ENCODE assay signal across 8 cellular contexts in the genomic region with DNA sequence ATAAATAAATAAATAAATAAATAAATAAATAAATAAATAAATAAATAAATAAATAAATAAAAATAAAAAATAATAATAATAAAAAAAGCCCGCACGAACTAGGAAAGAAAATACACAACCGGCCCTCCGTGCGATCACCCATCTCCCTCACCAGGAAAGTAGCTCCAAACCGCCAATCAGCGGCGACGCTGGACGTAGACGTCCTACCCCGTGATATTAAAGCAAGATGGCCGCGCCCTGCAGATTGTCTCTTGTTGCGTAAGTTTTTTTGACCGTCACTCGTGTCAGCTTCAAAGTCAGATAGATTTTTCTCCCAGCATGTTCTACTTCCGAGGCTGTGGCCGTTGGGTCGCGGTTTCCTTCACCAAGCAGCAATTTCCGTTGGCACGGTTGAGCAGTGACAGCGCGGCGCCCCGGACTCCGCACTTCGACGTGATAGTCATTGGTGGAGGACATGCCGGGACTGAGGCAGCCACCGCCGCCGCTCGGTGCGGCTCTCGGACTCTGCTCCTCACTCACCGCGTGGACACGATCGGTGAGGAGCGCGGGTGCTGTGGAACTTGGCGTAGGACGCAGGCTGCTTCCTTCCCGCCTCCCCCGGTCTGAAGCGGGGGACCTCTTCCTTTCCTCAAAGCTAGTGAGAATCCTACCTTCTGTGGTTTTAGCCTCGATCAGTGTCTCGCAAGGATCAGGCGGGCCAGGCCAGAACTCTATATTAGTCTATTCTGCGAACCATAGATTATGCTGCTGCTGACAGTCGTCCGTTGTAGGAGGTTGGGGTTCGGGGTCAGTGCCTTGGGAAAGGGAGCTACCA. TPM values are rescaled to one million over a fixed set of nuclear protein-coding genes. Genes with fewer than 3 reads are reported as not detected.
DNase-seq lines count a peak whose midpoint lies in the region; ATAC-seq and TF ChIP-seq lines count a peak whose summit lies in the region.

TSS of gene MTO1 (plus strand) at position 201 of the 814 bp plus-strand sequence. CDS start at position 319, 118 bp downstream.

- peaks cover 7% of the 10 kb centered on the region; the same call in 1 of the 2 replicates for H3K36me3 ChIP-seq in GM23338 (ENCODE audit: insufficient read depth)
- H3K36me3 ChIP-seq in RWPE2 (ENCODE audit: low read depth), result peaks cover 32% of the 10 kb centered on the region

- peaks cover 19% of the 10 kb centered on the region for H3K36me3 Mint-ChIP-seq in GM23338 (ENCODE audit: low read depth)
- H3K36me3 Mint-ChIP-seq in activated T-helper 2 cell treated with anti-CD3 and anti-CD28 coated beads, Interferon-gamma antibody, Interleukin-2, Interleukin-4, amounts not matched to agents 10 μg/mL and 5 μg/mL and 100 μg/mL, durations not matched to agents 14 hours and 24 hours and 36 hours (ENCODE audit: low read depth), result peaks cover 22% of the 10 kb centered on the region
- no peaks in the 10 kb centered on the region for H3K36me3 Mint-ChIP-seq in natural killer cell treated with Interleukin-12 subunit alpha and Interleukin-12 subunit beta and Interleukin-15 and Interleukin-18, amount 100 ng/mL, for 72 hours

- peak; percentile 95 for ATAC-seq in GM23338
- ATAC-seq in RWPE2 (ENCODE audit: low read depth), result peak; percentile 96
- ATAC-seq in natural killer cell treated with Interleukin-12 subunit alpha and Interleukin-12 subunit beta and Interleukin-15 and Interleukin-18, amount 100 ng/mL, for 72 hours, result peak; percentile 93 to 96
- peak; percentile 94 for ATAC-seq in stimulated activated naive CD8-positive, alpha-beta T cell treated with anti-CD3 and anti-CD28 coated beads, Interleukin-15, Interleukin-2, amounts not matched to agents 100 U/mL and 50 U/mL, for 24 hours

- H3K27ac Mint-ChIP-seq in GM23338, result peak within 1 kb of the TSS; percentile 97
- H3K27ac Mint-ChIP-seq in activated T-helper 2 cell treated with anti-CD3 and anti-CD28 coated beads, Interferon-gamma antibody, Interleukin-2, Interleukin-4, amounts not matched to agents 10 μg/mL and 5 μg/mL and 100 μg/mL, durations not matched to agents 14 hours and 24 hours and 36 hours, result peak within 1 kb of the TSS; percentile 94
- H3K27ac Mint-ChIP-seq in natural killer cell treated with Interleukin-12 subunit alpha and Interleukin-12 subunit beta and Interleukin-15 and Interleukin-18, amount 100 ng/mL, for 72 hours, result peak within 1 kb of the TSS; percentile 97 to 99

- H3K27me3 Mint-ChIP-seq in GM23338 (ENCODE audit: insufficient read depth, low read depth, poor library complexity), result peaks cover 3% of the 10 kb centered on the region
- no peaks in the 10 kb centered on the region for H3K27me3 Mint-ChIP-seq in activated T-helper 2 cell treated with anti-CD3 and anti-CD28 coated beads, Interferon-gamma antibody, Interleukin-2, Interleukin-4, amounts not matched to agents 10 μg/mL and 5 μg/mL and 100 μg/mL, durations not matched to agents 14 hours and 24 hours and 36 hours (ENCODE audit: low read depth)
- no peaks in the 10 kb centered on the region for H3K27me3 Mint-ChIP-seq in natural killer cell treated with Interleukin-12 subunit alpha and Interleukin-12 subunit beta and Interleukin-15 and Interleukin-18, amount 100 ng/mL, for 72 hours

- no peaks in the 10 kb centered on the region for H4K20me1 ChIP-seq in GM23338 (replicated peaks; ENCODE audit: insufficient read depth)

- peaks cover 3% of the 10 kb centered on the region; the same call in 1 of the 3 replicates for H3K9me3 Mint-ChIP-seq in GM23338
- H3K9me3 Mint-ChIP-seq in activated T-helper 2 cell treated with anti-CD3 and anti-CD28 coated beads, Interferon-gamma antibody, Interleukin-2, Interleukin-4, amounts not matched to agents 10 μg/mL and 5 μg/mL and 100 μg/mL, durations not matched to agents 14 hours and 24 hours and 36 hours, result no peaks in the 10 kb centered on the region
- no peaks in the 10 kb centered on the region for H3K9me3 Mint-ChIP-seq in natural killer cell treated with Interleukin-12 subunit alpha and Interleukin-12 subunit beta and Interleukin-15 and Interleukin-18, amount 100 ng/mL, for 72 hours

- peaks cover 40% of the 10 kb centered on the region for H3K79me2 ChIP-seq in GM23338 (replicated peaks; ENCODE audit: insufficient read depth)

- intact Hi-C loops in activated T-helper 2 cell treated with anti-CD3 and anti-CD28 coated beads, Interferon-gamma antibody, Interleukin-2, Interleukin-4, amounts not matched to agents 10 μg/mL and 5 μg/mL and 100 μg/mL, durations not matched to agents 14 hours and 24 hours and 36 hours (cut with micrococcal nuclease), result loop anchor here (1.0 to 5.0 kb wide), 5 partner anchors 10 to 1821 kb away; partner anchors contain the start of genes EEF1A1, SLC17A5 and TMEM30A

- DNase-seq in Daoy (ENCODE audit: low read depth), result peak; percentile 95
- peak; percentile 90 for DNase-seq in GM23338 (ENCODE audit: low spot score)
- peak; percentile 91 for DNase-seq in LHCN-M2 (ENCODE audit: low read depth)
- DNase-seq in RWPE2 (ENCODE audit: low spot score), result peak; percentile 81
- peak; percentile 78 for DNase-seq in activated T-helper 2 cell treated with anti-CD3 and anti-CD28 coated beads, Interferon-gamma antibody, Interleukin-2, Interleukin-4, amounts not matched to agents 10 μg/mL and 5 μg/mL and 100 μg/mL, durations not matched to agents 14 hours and 24 hours and 36 hours (ENCODE audit: low spot score)
- peak; percentile 91 for DNase-seq in fibroblast of mammary gland (ENCODE audit: low read depth)
- DNase-seq in natural killer cell treated with Interleukin-12 subunit alpha and Interleukin-12 subunit beta and Interleukin-15 and Interleukin-18, amount 100 ng/mL, for 72 hours (ENCODE audit: low spot score), result peak; percentile 92
- peak; percentile 84 for DNase-seq in stimulated activated naive CD8-positive, alpha-beta T cell treated with anti-CD3 and anti-CD28 coated beads, Interleukin-15, Interleukin-2, amounts not matched to agents 100 U/mL and 50 U/mL, for 24 hours

- peak within 1 kb of the TSS; percentile 99 for H3K4me2 ChIP-seq in GM23338

- H3K4me3 ChIP-seq in GM23338 (peak within 1 kb of the TSS; percentile 81), RWPE2 (ENCODE audit: severe bottlenecking) (peak within 1 kb of the TSS; percentile 71), fibroblast of mammary gland (ENCODE audit: control insufficient read depth, low read depth, low read length) (peak within 1 kb of the TSS; percentile 97)

- peaks cover 4% of the 10 kb centered on the region for H3K4me1 Mint-ChIP-seq in GM23338
- peaks cover 41% of the 10 kb centered on the region for H3K4me1 Mint-ChIP-seq in activated T-helper 2 cell treated with anti-CD3 and anti-CD28 coated beads, Interferon-gamma antibody, Interleukin-2, Interleukin-4, amounts not matched to agents 10 μg/mL and 5 μg/mL and 100 μg/mL, durations not matched to agents 14 hours and 24 hours and 36 hours (ENCODE audit: low read depth)
- H3K4me1 Mint-ChIP-seq in natural killer cell treated with Interleukin-12 subunit alpha and Interleukin-12 subunit beta and Interleukin-15 and Interleukin-18, amount 100 ng/mL, for 72 hours (ENCODE audit: low read depth in 2 of 2), result peaks cover 30 to 54% of the 10 kb centered on the region in 2 donors

- TF ChIP-seq CTCF in GM23338 (conservative IDR thresholded peaks at IDR 0.05; ENCODE audit: low read depth in 2 of 2), result no peak
- no peak for TF ChIP-seq CTCF in RWPE2 (IDR thresholded peaks at IDR 0.05; ENCODE audit: poor library complexity, severe bottlenecking)
- no peak for TF ChIP-seq CTCF in fibroblast of mammary gland (conservative IDR thresholded peaks at IDR 0.05; ENCODE audit: control insufficient read depth, insufficient read depth, low read depth, low read length)

- H3F3A ChIP-seq in GM23338 (replicated peaks; ENCODE audit: low read depth), result peaks cover 4% of the 10 kb centered on the region; the same call in 1 of the 2 replicates

- H3K4me1 ChIP-seq in GM23338 (ENCODE audit: insufficient read depth) (peaks cover 4% of the 10 kb centered on the region; the same call in 1 of the 2 replicates), RWPE2 (ENCODE audit: insufficient read depth, poor library complexity, severe bottlenecking) (peaks cover 5% of the 10 kb centered on the region)

- no peaks in the 10 kb centered on the region for H3K9me2 ChIP-seq in GM23338 (ENCODE audit: insufficient read depth)

- H3K9me3 ChIP-seq in RWPE2 (ENCODE audit: severe bottlenecking), result no peaks in the 10 kb centered on the region

- peak within 1 kb of the TSS; percentile 84 for H3K27ac ChIP-seq in GM23338 (ENCODE audit: low read depth)
- H3K27ac ChIP-seq in RWPE2 (ENCODE audit: poor library complexity, severe bottlenecking), result peak within 1 kb of the TSS; percentile 75

- no peaks in the 10 kb centered on the region for H3K27me3 ChIP-seq in GM23338 (ENCODE audit: insufficient read depth)
- H3K27me3 ChIP-seq in RWPE2 (ENCODE audit: insufficient read depth, poor library complexity, severe bottlenecking), result no peaks in the 10 kb centered on the region

- H2AFZ ChIP-seq in GM23338, result peak within 1 kb of the TSS; percentile 88

- peak within 1 kb of the TSS; percentile 93 for H3K4me3 Mint-ChIP-seq in GM23338
- peak within 1 kb of the TSS; percentile 89 for H3K4me3 Mint-ChIP-seq in activated T-helper 2 cell treated with anti-CD3 and anti-CD28 coated beads, Interferon-gamma antibody, Interleukin-2, Interleukin-4, amounts not matched to agents 10 μg/mL and 5 μg/mL and 100 μg/mL, durations not matched to agents 14 hours and 24 hours and 36 hours (ENCODE audit: low read depth)
- H3K4me3 Mint-ChIP-seq in natural killer cell treated with Interleukin-12 subunit alpha and Interleukin-12 subunit beta and Interleukin-15 and Interleukin-18, amount 100 ng/mL, for 72 hours, result peak within 1 kb of the TSS; percentile 94

TF ChIP-seq in GM23338, 12 proteins besides CTCF, POLR2A, EP300 and RAD21 (continues in another document):
- TF ChIP-seq ZNF331 (CRISPR knock-in tag; IDR thresholded peaks at IDR 0.05; ENCODE audit: low read depth) (no peak), STAT1 (IDR thresholded peaks at IDR 0.05; ENCODE audit: unreplicated experiment) (no peak), POLR2AphosphoS5 (IDR thresholded peaks at IDR 0.05; ENCODE audit: low read depth) (peak; percentile 76), CREB1 (CRISPR knock-in tag; IDR thresholded peaks at IDR 0.05; ENCODE audit: low read depth) (peak; percentile 18; the same call in 1 of the 2 replicates), ZNF114 (CRISPR knock-in tag; IDR thresholded peaks at IDR 0.05) (no peak), NANOG (IDR thresholded peaks at IDR 0.05; ENCODE audit: borderline replicate concordance) (no peak), EZH2 (IDR thresholded peaks at IDR 0.05; ENCODE audit: low read depth, unreplicated experiment) (no peak)

RNA-seq across cellular contexts. Expression of gene MTO1, which starts in this region (rescaled TPM):
- total RNA-seq in Daoy (2014; rRNA removed; shearing (Covaris generic)), result 42.0 and 44.0 TPM in 2 replicates
- total RNA-seq in GM23338 (2014; rRNA removed; shearing (Covaris generic)), result 36.7 and 37.1 TPM in 2 replicates
- polyA plus RNA-seq in GM23338 (2016; fragmentation: Nextera tagmentation; extraction: Ambion mirVana), result 18.3 and 27.7 TPM in 2 replicates
- total RNA-seq in LHCN-M2 (2014; rRNA removed), result 26.1 and 26.2 TPM in 2 replicates
- polyA plus RNA-seq in LHCN-M2 (2012), result 11.0 TPM
- total RNA-seq in activated T-helper 2 cell treated with anti-CD3 and anti-CD28 coated beads, Interferon-gamma antibody, Interleukin-2, Interleukin-4, amounts not matched to agents 10 μg/mL and 5 μg/mL and 100 μg/mL, durations not matched to agents 14 hours and 24 hours and 36 hours, result 27.9 and 32.1 TPM in 2 replicates
- 10 to 100 TPM; 42.9 to 76.0 TPM for total RNA-seq in natural killer cell treated with Interleukin-12 subunit alpha and Interleukin-12 subunit beta and Interleukin-15 and Interleukin-18, amount 100 ng/mL, for 72 hours

Comparison
In these comparisons a context has a peak if more than half of its experiments do, and no peak if none do; other contexts are left out.
1. Peak in every context shown above with its lines: DNase-seq, ATAC-seq, H3K4me3 ChIP-seq and H3K27ac ChIP-seq.